In the genomic region with DNA sequence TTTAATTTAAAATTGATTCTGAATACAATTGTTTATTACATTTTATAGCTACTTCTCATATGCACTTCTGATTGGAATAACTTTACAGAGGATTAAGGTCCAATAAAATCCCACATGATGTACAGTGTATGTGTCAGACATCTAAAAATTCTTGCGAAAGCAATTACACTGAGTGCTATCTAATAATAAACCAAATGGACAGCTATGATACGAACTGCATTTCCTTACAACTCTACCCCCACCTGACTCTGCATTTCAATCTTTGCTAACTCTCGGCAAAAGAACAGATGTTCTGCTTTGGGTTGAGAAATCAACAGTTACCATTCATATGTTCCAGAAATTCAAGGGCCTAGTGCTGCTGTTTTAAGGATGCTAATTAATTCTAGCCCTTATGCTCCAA, we compare ENCODE assay signal across 19 cellular contexts.
A peak's percentile ranks its signal among the peaks of the same experiment; 100 is the strongest.
DNase-seq lines count a peak whose midpoint lies in the region; ATAC-seq, FAIRE-seq and TF ChIP-seq lines count a peak whose summit lies in the region.
"Had no signal": no experiment of that assay in that cellular context is flagged by ENCODE, and none has a peak within 500 bp of the region (broad histone marks: within the 10 kb centered on the region; RNA-seq: fewer than 3 reads in every experiment).

No MANE protein-coding gene starts in this region.

- TF ChIP-seq POLR2A in GM12891 (IDR thresholded peaks at IDR 0.05; ENCODE audit: low read depth, low read length): no peak

- no peak for FAIRE-seq in GM12891 (lab: Jason Lieb, UNC)
- FAIRE-seq: GM12892, GM18507, H1 had no signal

- no peak for ATAC-seq in HG02798 (IDR thresholded peaks at IDR 0.05; ENCODE audit: poor library complexity, unreplicated experiment)
- ATAC-seq in GM21526 (IDR thresholded peaks at IDR 0.05; ENCODE audit: low FRiP score, unreplicated experiment): no peak
- ATAC-seq: PC-3, SK-N-SH treated with all-trans-retinoic acid at 6 μM for 48 hours, T-cell had no signal

- DNase-seq in DMS 273 treated with DMSO at 0.1 percent for 48 hours (lab: John Stamatoyannopoulos, UW): peak; percentile 92
- peak; percentile 65 for DNase-seq in LHCN-M2 (ENCODE audit: low read depth)
- peak; percentile 61 for DNase-seq in amniotic epithelial cell (ENCODE audit: low read depth)
- peak; percentile 6 for DNase-seq in middle frontal gyrus (ENCODE audit: extremely low spot score, low spot score)
- no peak for DNase-seq in GM12891 (ENCODE audit: insufficient read length, low spot score)
- DNase-seq: ACHN, AML-193, NCI-H1417, NCI-H2029, PC-3, RPMI8226, SIG-M5, T-cell had no signal

TF ChIP-seq in GM12891, 5 proteins besides CTCF, POLR2A, EP300 and RAD21:
- TF ChIP-seq SPI1 (IDR thresholded peaks at IDR 0.05; ENCODE audit: low read depth, low read length) (no peak), POU2F2 (IDR thresholded peaks at IDR 0.05; ENCODE audit: low read depth, low read length) (no peak), TAF1 (IDR thresholded peaks at IDR 0.05; ENCODE audit: low read depth, low read length) (no peak), PAX5 (IDR thresholded peaks at IDR 0.05; ENCODE audit: insufficient read depth, low read length, severe bottlenecking) (no peak), POLR2AphosphoS5 (IDR thresholded peaks at IDR 0.05; ENCODE audit: low read depth, low read length) (no peak)
